ENCODE assay signal across 8 cellular contexts in genomic region chr17:75845933-75846700, GRCh38. TPM values are rescaled to one million over a fixed set of nuclear protein-coding genes. Genes with fewer than 3 reads are reported as not detected.
DNase-seq lines count a peak whose midpoint lies in the region; ATAC-seq and TF ChIP-seq lines count a peak whose summit lies in the region.

No MANE protein-coding gene starts in this region.

- H2AFZ ChIP-seq in HCT116 (ENCODE audit: low read depth, low read length, poor library complexity, severe bottlenecking) = no peak overlapping the region

- H3K36me3 ChIP-seq in HCT116 (ENCODE audit: control insufficient read depth in 1 of 2, insufficient read depth in 2 of 2, low read length in 2 of 2) (peaks cover 20 to 25% of the 10 kb centered on the region in 2 experiments; a peak in 3 of 4 replicates), WERI-Rb-1 (peaks cover 55% of the 10 kb centered on the region)

- H3K4me1 ChIP-seq in HCT116 (ENCODE audit: control insufficient read depth in 1 of 2, insufficient read depth in 2 of 2, low read length in 2 of 2) = peaks cover 33 to 63% of the 10 kb centered on the region in 2 experiments

- TSS peak; percentile 62 for BruUV-seq in HCT116 (replicated peaks; lab: Mats Ljungman, UMichigan)

- no peak for TF ChIP-seq RAD21 in HCT116 (IDR thresholded peaks at IDR 0.05; ENCODE audit: low read depth)

- CTCF ChIA-PET in HCT116 (lab: Charles Lee) = interaction anchor here (0.7 to 3.3 kb wide), 14 partner anchors 10 to 213 kb away, joined by 3 to 46 read pairs (median 5); partner anchors contain the start of gene WBP2

- H3K4me3 ChIP-seq in HCT116 (replicated peaks in 1 of 2; ENCODE audit: low read depth in 1 of 2, low read length in 2 of 2) = peak overlapping the region in 1 of 2 experiments; percentile 57; a peak in 1 of 4 replicates
- H3K4me3 ChIP-seq in WERI-Rb-1 (ENCODE audit: low read depth, low read length) = no peak overlapping the region
- no peak overlapping the region for H3K4me3 ChIP-seq in skin epidermis

- H4K20me1 ChIP-seq in HCT116 (ENCODE audit: insufficient read depth) = no peaks in the 10 kb centered on the region

- DNase-seq in HCT116 (ENCODE audit: low read depth, low spot score) = no peak
- DNase-seq in WERI-Rb-1 = no peak
- peak; percentile 10 for DNase-seq in iPS-NIHi11 (ENCODE audit: low spot score)
- no peak for DNase-seq in NCI-H82 (lab: John Stamatoyannopoulos, UW)
- DNase-seq in mesenteric fat pad (ENCODE audit: low spot score) = no peak
- no peak for DNase-seq in stimulated activated CD4-positive, alpha-beta T cell treated with anti-CD3 and anti-CD28 coated beads, Interleukin-1b, Interleukin-23, amount 100 ng/mL, for 48 hours

- H3K9ac ChIP-seq in HCT116 (ENCODE audit: low read length) = peak overlapping the region; percentile 86

- TF ChIP-seq POLR2A in HCT116 (IDR thresholded peaks at IDR 0.05; ENCODE audit: borderline replicate concordance, extremely low read depth, insufficient read depth, insufficient read length) = no peak

- ATAC-seq in HCT116 (no peak), HG03045 (IDR thresholded peaks at IDR 0.05; ENCODE audit: unreplicated experiment) (no peak)

- H3K27ac ChIP-seq in HCT116 (ENCODE audit: low read depth, low read length) = peak overlapping the region; percentile 88
- peak overlapping the region; percentile 72 for H3K27ac ChIP-seq in WERI-Rb-1
- peak overlapping the region in 19 of 21 experiments; percentile 71 to 97 (median 90) for H3K27ac ChIP-seq in skin epidermis

- no peaks in the 10 kb centered on the region for H3K9me2 ChIP-seq in HCT116 (ENCODE audit: insufficient read depth)

- no peaks in the 10 kb centered on the region for H3K9me3 ChIP-seq in HCT116 (ENCODE audit: control insufficient read depth in 1 of 2, insufficient read depth in 1 of 2, low read depth in 1 of 2, low read length in 2 of 2)
- no peaks in the 10 kb centered on the region for H3K9me3 ChIP-seq in WERI-Rb-1 (ENCODE audit: severe bottlenecking)

- no peaks in the 10 kb centered on the region for H3K79me2 ChIP-seq in HCT116 (ENCODE audit: insufficient read depth, low read length)

- H3K27me3 ChIP-seq in HCT116 (ENCODE audit: insufficient read depth, low read length) (no peaks in the 10 kb centered on the region), WERI-Rb-1 (ENCODE audit: insufficient read depth, low read depth, severe bottlenecking) (no peaks in the 10 kb centered on the region)

- peak overlapping the region; percentile 99 for H3K4me2 ChIP-seq in HCT116 (ENCODE audit: low read length)

- TF ChIP-seq CTCF in HCT116 (IDR thresholded peaks at IDR 0.05 in 2 of 3, conservative IDR thresholded peaks at IDR 0.05 in 1 of 3; ENCODE audit: borderline replicate concordance in 1 of 3, insufficient read depth in 1 of 3, low read depth in 2 of 3, low read length in 2 of 3) (no peak; a peak in 1 of 6 replicates), WERI-Rb-1 (IDR thresholded peaks at IDR 0.05; ENCODE audit: low read depth, low read length) (no peak)

- RAD21 ChIA-PET in HCT116 (lab: Charles Lee; ENCODE audit: low non-redundant PET in 1 of 2, low total read pairs in 2 of 2, uncharacterized antibody in 2 of 2, unreplicated experiment in 2 of 2) = interaction anchor here (0.5 to 1.4 kb wide), 3 partner anchors 8 to 70 kb away, joined by 3 to 4 read pairs (median 3); no protein-coding TSS in a partner anchor

- POLR2A ChIA-PET in HCT116 (lab: Charles Lee) = interaction anchor here (0.7 to 3.3 kb wide), 8 partner anchors 10 to 73 kb away, joined by 3 to 42 read pairs (median 6); partner anchors contain the start of genes TRIM47 and WBP2

- intact Hi-C loops in HCT116 (cut with micrococcal nuclease) = loop anchor here (1.0 to 2.0 kb wide), 2 partner anchors 9 to 61 kb away; partner anchors contain the start of genes UNK and WBP2

TF ChIP-seq in HCT116, 20 proteins besides CTCF, POLR2A, EP300 and RAD21:
- no peak for TF ChIP-seq EZH2 (IDR thresholded peaks at IDR 0.05)
- no peak for TF ChIP-seq REST (IDR thresholded peaks at IDR 0.05; ENCODE audit: low read depth)
- TF ChIP-seq POLR2AphosphoS5 (IDR thresholded peaks at IDR 0.05; ENCODE audit: low read depth, low read length) = no peak
- no peak for TF ChIP-seq EZH2phosphoT487 (IDR thresholded peaks at IDR 0.05; ENCODE audit: borderline replicate concordance)
- TF ChIP-seq SP1 (IDR thresholded peaks at IDR 0.05; ENCODE audit: low read depth) = no peak
- no peak for TF ChIP-seq FOSL1 (IDR thresholded peaks at IDR 0.05; ENCODE audit: low read depth)
- TF ChIP-seq EGR1 (IDR thresholded peaks at IDR 0.05; ENCODE audit: low read depth) = no peak
- no peak for TF ChIP-seq MAX (IDR thresholded peaks at IDR 0.05)
- TF ChIP-seq JUND (IDR thresholded peaks at IDR 0.05) = no peak

RNA-seq across cellular contexts. Expression of gene UNC13D, which starts 1.9 kb away (rescaled TPM):
- total RNA-seq in HCT116 (2021; ENCODE audit: unreplicated experiment) (20.2 TPM), mesenteric fat pad (12.8 TPM)
- 20.3 and 22.7 TPM in 2 replicates for polyA plus RNA-seq in HCT116 (2012)

RNA-seq across cellular contexts. Expression of gene WBP2, which starts 9.0 kb away (rescaled TPM):
- 132 TPM for total RNA-seq in HCT116 (2021; ENCODE audit: unreplicated experiment)
- 184 and 186 TPM in 2 replicates for polyA plus RNA-seq in HCT116 (2012)
- 125 TPM for total RNA-seq in mesenteric fat pad

RNA-seq across cellular contexts. Expression of gene TRIM47, which starts 32.3 kb away (rescaled TPM):
- 86.7 TPM for total RNA-seq in HCT116 (2021; ENCODE audit: unreplicated experiment)
- polyA plus RNA-seq in HCT116 (2012) = 49.9 and 67.2 TPM in 2 replicates
- total RNA-seq in mesenteric fat pad = 35.7 TPM

RNA-seq across cellular contexts. Expression of gene TRIM65, which starts 50.6 kb away (rescaled TPM):
- total RNA-seq in HCT116 (2021; ENCODE audit: unreplicated experiment) (53.0 TPM), mesenteric fat pad (20.9 TPM)
- polyA plus RNA-seq in HCT116 (2012) = 26.3 and 29.9 TPM in 2 replicates

RNA-seq across cellular contexts. Expression of gene MRPL38, which starts 58.6 kb away (rescaled TPM):
- total RNA-seq in HCT116 (2021; ENCODE audit: unreplicated experiment) (219 TPM), mesenteric fat pad (70.8 TPM)
- 114 and 130 TPM in 2 replicates for polyA plus RNA-seq in HCT116 (2012)
